ENCODE assay signal across 1 cellular context in genomic region chr6:83125425-83125824, GRCh38.
TF ChIP-seq lines count a peak whose summit lies in the region.

No MANE protein-coding gene starts in this region.

TF ChIP-seq in IMR-90, 13 proteins besides CTCF, POLR2A, EP300 and RAD21 (continued from another document):
- TF ChIP-seq ELK1 (IDR thresholded peaks at IDR 0.05; ENCODE audit: borderline replicate concordance, low read depth, low read length), result no peak
- TF ChIP-seq RFX5 (IDR thresholded peaks at IDR 0.05; ENCODE audit: low read depth, low read length), result no peak
- TF ChIP-seq CEBPB (IDR thresholded peaks at IDR 0.05; ENCODE audit: low read depth, low read length), result no peak
- TF ChIP-seq SMC3 (IDR thresholded peaks at IDR 0.05; ENCODE audit: low read depth, low read length), result no peak
- TF ChIP-seq RCOR1 (IDR thresholded peaks at IDR 0.05; ENCODE audit: insufficient replicate concordance, low read length), result no peak
- TF ChIP-seq CHD1 (IDR thresholded peaks at IDR 0.05; ENCODE audit: low read depth, low read length), result no peak
- no peak for TF ChIP-seq FOS (IDR thresholded peaks at IDR 0.05; ENCODE audit: low read depth, low read length)
- TF ChIP-seq NFE2L2 (IDR thresholded peaks at IDR 0.05; ENCODE audit: low read depth, low read length), result no peak
- no peak for TF ChIP-seq MAFK (IDR thresholded peaks at IDR 0.05; ENCODE audit: low read depth, low read length)
- TF ChIP-seq BHLHE40 (IDR thresholded peaks at IDR 0.05; ENCODE audit: low read depth, low read length), result no peak
